ENCODE assay signal across 17 cellular contexts in the genomic region with DNA sequence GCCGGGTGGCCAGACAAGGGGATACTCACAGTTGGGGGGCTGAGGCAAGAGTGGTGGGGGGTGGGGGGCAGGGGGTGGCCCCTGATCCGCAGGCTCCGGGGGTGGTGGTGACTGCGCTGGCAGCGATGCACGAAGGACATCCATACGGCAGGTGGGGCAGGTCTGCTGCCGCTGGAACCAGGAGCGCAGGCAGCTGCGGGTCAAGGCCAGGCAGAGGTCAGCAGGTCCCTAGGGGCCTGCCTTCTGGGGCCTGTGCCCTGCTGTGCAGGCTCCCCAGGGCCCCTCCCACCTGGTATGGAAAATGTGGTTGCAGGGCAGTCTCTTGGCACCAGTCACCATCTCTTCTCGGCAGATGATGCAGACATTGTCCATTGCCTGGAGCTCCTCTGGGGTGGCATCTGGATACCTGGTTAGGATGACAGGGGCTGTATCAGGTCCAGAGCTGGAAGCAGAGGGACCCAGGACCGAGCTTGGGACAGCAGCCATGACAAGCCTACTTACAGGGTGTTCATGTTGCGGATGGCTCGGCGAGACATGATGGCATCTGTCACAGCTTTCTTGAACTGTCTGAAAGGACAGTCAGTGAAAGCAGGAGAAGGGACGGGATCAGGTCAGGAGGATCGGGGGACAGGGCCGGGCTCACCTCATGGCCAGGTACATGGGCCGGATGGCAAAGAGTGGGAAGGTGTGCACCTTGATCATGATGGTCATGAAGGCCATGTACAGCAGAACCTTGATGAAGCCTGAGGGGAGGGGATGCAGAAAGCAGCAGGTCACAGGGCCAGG. TPM values are rescaled to one million over a fixed set of nuclear protein-coding genes. Genes with fewer than 3 reads are reported as not detected.
A peak's percentile ranks its signal among the peaks of the same experiment; 100 is the strongest.
DNase-seq lines count a peak whose midpoint lies in the region; ATAC-seq and TF ChIP-seq lines count a peak whose summit lies in the region.
"Had no signal": no experiment of that assay in that cellular context is flagged by ENCODE, and none has a peak within 500 bp of the region (broad histone marks: within the 10 kb centered on the region; RNA-seq: fewer than 3 reads in every experiment).

No MANE protein-coding gene starts in this region.

- no peaks in the 10 kb centered on the region for H3K27me3 ChIP-seq in GM06990 (replicated peaks; ENCODE audit: control insufficient read depth, insufficient read depth, low read length)
- H3K27me3 ChIP-seq: testis had no signal

- H3K4me3 Mint-ChIP-seq in CD14-positive monocyte (no peak overlapping the region), nephron progenitor cell (no peak overlapping the region)
- no peak overlapping the region for H3K4me3 Mint-ChIP-seq in activated naive CD8-positive, alpha-beta T cell treated with anti-CD3 and anti-CD28 coated beads, Interleukin-2, amount 50 U/mL, for 24 hours
- H3K4me3 Mint-ChIP-seq: activated CD4-positive, alpha-beta memory T cell treated with anti-CD3 and anti-CD28 coated beads, Interleukin-2, amount 10 ng/mL, durations not matched to agents 7 days and 5 days had no signal

- no peaks in the 10 kb centered on the region for H3K9me3 Mint-ChIP-seq in CD14-positive monocyte
- no peaks in the 10 kb centered on the region for H3K9me3 Mint-ChIP-seq in activated naive CD8-positive, alpha-beta T cell treated with anti-CD3 and anti-CD28 coated beads, Interleukin-2, amount 50 U/mL, for 24 hours
- no peaks in the 10 kb centered on the region for H3K9me3 Mint-ChIP-seq in nephron progenitor cell
- H3K9me3 Mint-ChIP-seq: activated CD4-positive, alpha-beta memory T cell treated with anti-CD3 and anti-CD28 coated beads, Interleukin-2, amount 10 ng/mL, durations not matched to agents 7 days and 5 days had no signal

- DNase-seq in CD14-positive monocyte (ENCODE audit: low spot score) (peak; percentile 22), GM06990 (ENCODE audit: extremely low read depth, insufficient read length) (no peak), nephron progenitor cell (no peak), DMS 273 treated with DMSO at 0.1 percent for 48 hours (lab: John Stamatoyannopoulos, UW) (no peak), SKM-1 treated with dmso at 0.1 percent for 144 hours (lab: John Stamatoyannopoulos, UW; ENCODE audit: unreplicated experiment) (no peak)
- peak; percentile 4 for DNase-seq in activated naive CD8-positive, alpha-beta T cell treated with anti-CD3 and anti-CD28 coated beads, Interleukin-2, amount 50 U/mL, for 24 hours
- DNase-seq in activated CD4-positive, CD25-positive, alpha-beta regulatory T cell treated with anti-CD3 and anti-CD28 coated beads, Interleukin-2, amount 50 U/mL, for 72 hours, result no peak
- DNase-seq: activated CD4-positive, alpha-beta memory T cell treated with anti-CD3 and anti-CD28 coated beads, Interleukin-2, amount 10 ng/mL, durations not matched to agents 7 days and 5 days; foreskin fibroblast; NCI-H1105 treated with DMSO at 0.1 percent for 48 hours; NCI-H2107; NCI-H69; stimulated activated CD4-positive, alpha-beta T cell treated with anti-CD3 and anti-CD28 coated beads, Interleukin-4, amount 100 ng/mL, for 4 hours; stimulated activated CD8-positive, alpha-beta memory T cell treated with anti-CD3 and anti-CD28 coated beads, Interleukin-4, amount 100 ng/mL, for 48 hours; testis had no signal

- peak overlapping the region; percentile 97; the same call in 1 of the 2 replicates for H3K4me3 ChIP-seq in GM06990 (replicated peaks; ENCODE audit: low read depth, low read length)
- H3K4me3 ChIP-seq: mucosa of descending colon, testis had no signal

- peaks cover 55% of the 10 kb centered on the region for H3K36me3 ChIP-seq in GM06990 (ENCODE audit: control insufficient read depth, insufficient read depth, low read length)

- ATAC-seq in activated naive CD8-positive, alpha-beta T cell treated with anti-CD3 and anti-CD28 coated beads, Interleukin-2, amount 50 U/mL, for 24 hours, result no peak
- ATAC-seq: mucosa of descending colon, Panc1 had no signal

- peaks cover 0 to 2% (median 0%) of the 10 kb centered on the region in 3 donors for H3K27me3 Mint-ChIP-seq in CD14-positive monocyte (ENCODE audit: low read depth in 3 of 3)
- H3K27me3 Mint-ChIP-seq in activated naive CD8-positive, alpha-beta T cell treated with anti-CD3 and anti-CD28 coated beads, Interleukin-2, amount 50 U/mL, for 24 hours, result no peaks in the 10 kb centered on the region
- no peaks in the 10 kb centered on the region for H3K27me3 Mint-ChIP-seq in nephron progenitor cell (ENCODE audit: low read depth, poor library complexity)
- H3K27me3 Mint-ChIP-seq: activated CD4-positive, alpha-beta memory T cell treated with anti-CD3 and anti-CD28 coated beads, Interleukin-2, amount 10 ng/mL, durations not matched to agents 7 days and 5 days had no signal

- H3K27ac Mint-ChIP-seq in CD14-positive monocyte (peak overlapping the region in 3 of 7 donors; percentile 1 to 42 (median 36)), nephron progenitor cell (peak overlapping the region; percentile 65)
- H3K27ac Mint-ChIP-seq in activated naive CD8-positive, alpha-beta T cell treated with anti-CD3 and anti-CD28 coated beads, Interleukin-2, amount 50 U/mL, for 24 hours, result peak overlapping the region; percentile 20
- H3K27ac Mint-ChIP-seq: activated CD4-positive, alpha-beta memory T cell treated with anti-CD3 and anti-CD28 coated beads, Interleukin-2, amount 10 ng/mL, durations not matched to agents 7 days and 5 days had no signal

- intact Hi-C loops in CD14-positive monocyte (cut with micrococcal nuclease), result no loop called here

- H3K36me3 Mint-ChIP-seq in CD14-positive monocyte, result peaks cover 53 to 72% of the 10 kb centered on the region in 2 donors
- H3K36me3 Mint-ChIP-seq in activated naive CD8-positive, alpha-beta T cell treated with anti-CD3 and anti-CD28 coated beads, Interleukin-2, amount 50 U/mL, for 24 hours (ENCODE audit: low read depth), result peaks cover 25% of the 10 kb centered on the region
- H3K36me3 Mint-ChIP-seq in nephron progenitor cell (ENCODE audit: low read depth), result peaks cover 17% of the 10 kb centered on the region

- no peak for TF ChIP-seq CTCF in CD14-positive monocyte (IDR thresholded peaks at IDR 0.05)
- TF ChIP-seq CTCF in GM06990 (IDR thresholded peaks at IDR 0.05; ENCODE audit: insufficient read depth, low read length, poor library complexity, severe bottlenecking), result no peak
- TF ChIP-seq CTCF in nephron progenitor cell (IDR thresholded peaks at IDR 0.05), result no peak

- H3K4me1 Mint-ChIP-seq in CD14-positive monocyte (peaks cover 25% of the 10 kb centered on the region), nephron progenitor cell (peaks cover 23% of the 10 kb centered on the region)
- H3K4me1 Mint-ChIP-seq in activated naive CD8-positive, alpha-beta T cell treated with anti-CD3 and anti-CD28 coated beads, Interleukin-2, amount 50 U/mL, for 24 hours, result peaks cover 27% of the 10 kb centered on the region

RNA-seq across cellular contexts. Expression of gene SYVN1, which starts 3.5 kb away (rescaled TPM):
- polyA plus RNA-seq in CD14-positive monocyte, result 1 to 10 TPM; 3.5 to 6.4 TPM

RNA-seq across cellular contexts. Expression of gene MRPL49, which starts 8.7 kb away (rescaled TPM):
- polyA plus RNA-seq in CD14-positive monocyte, result 10 to 100 TPM; 32.7 to 33.9 TPM

RNA-seq across cellular contexts. Expression of gene FAU, which starts 8.9 kb away (rescaled TPM):
- polyA plus RNA-seq in CD14-positive monocyte, result 100 to 1,000 TPM; 668 to 799 TPM

RNA-seq across cellular contexts. Expression of gene ZNHIT2, which starts 13.3 kb away (rescaled TPM):
- polyA plus RNA-seq in CD14-positive monocyte, result 1 to 10 TPM; 5.8 to 9.4 TPM

RNA-seq across cellular contexts. Expression of gene TM7SF2, which starts 19.2 kb away (rescaled TPM):
- 1 to 10 TPM; 1.8 TPM for polyA plus RNA-seq in CD14-positive monocyte

Comparison
In these comparisons a context has a peak if more than half of its experiments do, and no peak if none do; other contexts are left out.
1. DNase-seq: peak in CD14-positive monocyte (single experiment) and activated naive CD8-positive, alpha-beta T cell treated with anti-CD3 and anti-CD28 coated beads, Interleukin-2, amount 50 U/mL, for 24 hours (single experiment); none in GM06990 (single experiment), nephron progenitor cell (single experiment), DMS 273 treated with DMSO at 0.1 percent for 48 hours (single experiment), SKM-1 treated with dmso at 0.1 percent for 144 hours (single experiment) and activated CD4-positive, CD25-positive, alpha-beta regulatory T cell treated with anti-CD3 and anti-CD28 coated beads, Interleukin-2, amount 50 U/mL, for 72 hours (single experiment).